ENCODE assay signal across 10 cellular contexts in genomic region chr12:46360908-46361666, GRCh38. TPM values are rescaled to one million over a fixed set of nuclear protein-coding genes. Genes with fewer than 3 reads are reported as not detected.
DNase-seq lines count a peak whose midpoint lies in the region; ATAC-seq lines count a peak whose summit lies in the region.
"Had no signal": no experiment of that assay in that cellular context is flagged by ENCODE, and none has a peak within 500 bp of the region (broad histone marks: within the 10 kb centered on the region; RNA-seq: fewer than 3 reads in every experiment).

No MANE protein-coding gene starts in this region.

- H3K27ac ChIP-seq in SJCRH30: no peak overlapping the region

- peaks cover 77% of the 10 kb centered on the region for H3K36me3 ChIP-seq in SJCRH30

- H3K9me3 ChIP-seq in SJCRH30 (replicated peaks): no peaks in the 10 kb centered on the region

- ATAC-seq in GM18498 (IDR thresholded peaks at IDR 0.05; ENCODE audit: unreplicated experiment) (peak; percentile 76), GM21381 (IDR thresholded peaks at IDR 0.05; ENCODE audit: unreplicated experiment) (peak; percentile 66), HG03460 (IDR thresholded peaks at IDR 0.05; ENCODE audit: unreplicated experiment) (peak; percentile 70), HG02840 (IDR thresholded peaks at IDR 0.05; ENCODE audit: low FRiP score, unreplicated experiment) (no peak)
- peak; percentile 26 for ATAC-seq in effector memory CD8-positive, alpha-beta T cell (replicated peaks)

- no peak for DNase-seq in effector memory CD8-positive, alpha-beta T cell
- DNase-seq in SJCRH30 (no peak), 8988T (no peak), EL (no peak)
- DNase-seq: NCI-H748 treated with DMSO at 0.1 percent for 48 hours; stimulated activated CD4-positive, alpha-beta T cell treated with anti-CD3 and anti-CD28 coated beads, Interleukin-4, amount 100 ng/mL, for 1 hour had no signal

- no peaks in the 10 kb centered on the region for H3K27me3 Mint-ChIP-seq in effector memory CD8-positive, alpha-beta T cell

- H3K4me3 Mint-ChIP-seq in effector memory CD8-positive, alpha-beta T cell: no peak overlapping the region

- no peaks in the 10 kb centered on the region for H3K27me3 ChIP-seq in SJCRH30

- H3K4me3 ChIP-seq in SJCRH30: no peak overlapping the region

- peak overlapping the region; percentile 62 to 83 for H3K27ac Mint-ChIP-seq in effector memory CD8-positive, alpha-beta T cell

- peaks cover 90% of the 10 kb centered on the region for H3K36me3 Mint-ChIP-seq in effector memory CD8-positive, alpha-beta T cell (ENCODE audit: insufficient read depth)

- peaks cover 18 to 24% of the 10 kb centered on the region in 2 donors for H3K4me1 Mint-ChIP-seq in effector memory CD8-positive, alpha-beta T cell (ENCODE audit: low read depth in 2 of 2)

- peaks cover 14% of the 10 kb centered on the region for H3K4me1 ChIP-seq in SJCRH30

- H3K9me3 Mint-ChIP-seq in effector memory CD8-positive, alpha-beta T cell: no peaks in the 10 kb centered on the region

RNA-seq across cellular contexts. Expression of gene SLC38A2, which starts 11.5 kb away (rescaled TPM):
- 213 and 260 TPM in 2 replicates for total RNA-seq in SJCRH30 (2014; rRNA removed; shearing (Covaris generic))
